In genomic region chr19:1883784-1884183, GRCh38 we compare ENCODE assay signal across 8 cellular contexts. TPM values are rescaled to one million over a fixed set of nuclear protein-coding genes. Genes with fewer than 3 reads are reported as not detected.
DNase-seq lines count a peak whose midpoint lies in the region; ATAC-seq and TF ChIP-seq lines count a peak whose summit lies in the region.

No MANE protein-coding gene starts in this region.

- H2AFZ ChIP-seq in fibroblast of lung (ENCODE audit: low read length) = no peak overlapping the region

- DNase-seq in EH (ENCODE audit: low read depth) = peak; percentile 15
- no peak for DNase-seq in T-helper 17 cell
- DNase-seq in fibroblast of lung (ENCODE audit: low read depth in 2 of 2) = no peak
- DNase-seq in retinal pigment epithelial cell (ENCODE audit: low read depth) = no peak
- no peak for DNase-seq in NCI-H446 treated with DMSO at 0.1 percent for 48 hours (lab: John Stamatoyannopoulos, UW)
- no peak for DNase-seq in OCI-M2 (lab: John Stamatoyannopoulos, UW; ENCODE audit: unreplicated experiment)
- no peak for DNase-seq in DMS79 (lab: John Stamatoyannopoulos, UW)
- no peak for DNase-seq in NCI-H69 (lab: John Stamatoyannopoulos, UW)

- peaks cover 6% of the 10 kb centered on the region for H3K36me3 Mint-ChIP-seq in T-helper 17 cell (ENCODE audit: low read depth)

- peaks cover 46% of the 10 kb centered on the region for H3K79me2 ChIP-seq in fibroblast of lung (ENCODE audit: control insufficient read depth, insufficient read depth, low read length)

- H3K27me3 ChIP-seq in fibroblast of lung (ENCODE audit: control insufficient read depth, insufficient read depth, low read length) = no peaks in the 10 kb centered on the region

- no peaks in the 10 kb centered on the region for H3K9me3 ChIP-seq in T-helper 17 cell (ENCODE audit: control insufficient read depth, low read length, poor library complexity, severe bottlenecking)
- H3K9me3 ChIP-seq in fibroblast of lung (ENCODE audit: control insufficient read depth, insufficient read depth, low read depth, low read length) = no peaks in the 10 kb centered on the region

- no peak overlapping the region for H3K9ac ChIP-seq in fibroblast of lung (ENCODE audit: insufficient read depth, low read length)

- peak overlapping the region; percentile 98 for H3K4me2 ChIP-seq in fibroblast of lung (ENCODE audit: extremely low read depth, insufficient read depth, low read length)

- peaks cover 4% of the 10 kb centered on the region for H3K36me3 ChIP-seq in fibroblast of lung (ENCODE audit: control insufficient read depth, insufficient read depth, low read length)

- no peaks in the 10 kb centered on the region for H3K27me3 Mint-ChIP-seq in T-helper 17 cell

- peaks cover 1% of the 10 kb centered on the region for H4K20me1 ChIP-seq in fibroblast of lung (ENCODE audit: control insufficient read depth, extremely low read depth, insufficient read depth, low read length)

- peak overlapping the region; percentile 98 for H3K4me3 Mint-ChIP-seq in T-helper 17 cell

- TF ChIP-seq CTCF in fibroblast of lung (conservative IDR thresholded peaks at IDR 0.05 in 1 of 2, IDR thresholded peaks at IDR 0.05 in 1 of 2; ENCODE audit: low read depth in 1 of 2, low read length in 2 of 2) (no peak), retinal pigment epithelial cell (conservative IDR thresholded peaks at IDR 0.05; ENCODE audit: low read depth, low read length) (no peak)

- peak overlapping the region; percentile 100 for H3K27ac Mint-ChIP-seq in T-helper 17 cell

- peaks cover 7% of the 10 kb centered on the region for H3K4me1 ChIP-seq in fibroblast of lung (ENCODE audit: control insufficient read depth, extremely low read depth, insufficient read depth, low read length)

- H3K4me3 ChIP-seq in fibroblast of lung (replicated peaks in 1 of 4; ENCODE audit: control extremely low read depth in 1 of 4, insufficient read depth in 1 of 4, low read depth in 3 of 4, low read length in 4 of 4) (peak overlapping the region; percentile 83 to 94 (median 85)), retinal pigment epithelial cell (ENCODE audit: low read length) (peak overlapping the region; percentile 86)

- peak overlapping the region; percentile 29 for H3K27ac ChIP-seq in fibroblast of lung (ENCODE audit: insufficient read depth, low read length)

- peaks cover 34% of the 10 kb centered on the region for H3K4me1 Mint-ChIP-seq in T-helper 17 cell

- ATAC-seq in T-helper 17 cell = no peak

RNA-seq across cellular contexts. Expression of gene ABHD17A, which starts 1.5 kb away (rescaled TPM):
- 100 to 1,000 TPM; 121 to 125 TPM for total RNA-seq in T-helper 17 cell
- total RNA-seq in fibroblast of lung = 59.1 and 74.5 TPM in 2 replicates
- 23.0 and 25.8 TPM in 2 replicates for polyA plus RNA-seq in fibroblast of lung
- polyA plus RNA-seq in fibroblast of lung (2012) = 38.3 and 53.8 TPM in 2 replicates
- 18.9 and 29.3 TPM in 2 replicates for polyA minus RNA-seq in fibroblast of lung (ENCODE audit: low replicate concordance)

RNA-seq across cellular contexts. Expression of gene KLF16, which starts 20.4 kb away (rescaled TPM):
- total RNA-seq in T-helper 17 cell (10 to 100 TPM; 37.9 to 46.5 TPM), fibroblast of lung (3.9 and 6.9 TPM in 2 replicates)
- polyA plus RNA-seq in fibroblast of lung = 4.2 and 5.0 TPM in 2 replicates
- polyA plus RNA-seq in fibroblast of lung (2012) = 12.9 and 21.2 TPM in 2 replicates
- 5.8 and 6.4 TPM in 2 replicates for polyA minus RNA-seq in fibroblast of lung (ENCODE audit: low replicate concordance)

RNA-seq across cellular contexts. Expression of gene ADAT3, which starts 21.4 kb away (rescaled TPM):
- 1 to 10 TPM; 6.4 to 8.5 TPM for total RNA-seq in T-helper 17 cell
- total RNA-seq in fibroblast of lung = 1.5 and 1.7 TPM in 2 replicates
- 0.42 and 0.61 TPM in 2 replicates for polyA plus RNA-seq in fibroblast of lung
- 1.6 and 3.8 TPM in 2 replicates for polyA plus RNA-seq in fibroblast of lung (2012)
- polyA minus RNA-seq in fibroblast of lung (ENCODE audit: low replicate concordance) = 0.33 and 1.5 TPM in 2 replicates

RNA-seq across cellular contexts. Expression of gene SCAMP4, which starts 21.4 kb away (rescaled TPM):
- total RNA-seq in T-helper 17 cell = 10 to 100 TPM; 19.2 to 20.7 TPM
- total RNA-seq in fibroblast of lung = 22.1 and 29.7 TPM in 2 replicates
- 16.9 and 21.2 TPM in 2 replicates for polyA plus RNA-seq in fibroblast of lung
- 45.1 and 47.0 TPM in 2 replicates for polyA plus RNA-seq in fibroblast of lung (2012)
- polyA minus RNA-seq in fibroblast of lung (ENCODE audit: low replicate concordance) = 50.1 and 59.3 TPM in 2 replicates

RNA-seq across cellular contexts. Expression of gene REXO1, which starts 35.5 kb away (rescaled TPM):
- 100 to 1,000 TPM in 1 of 2 donors, 10 to 100 TPM in 1; 98.7 to 107 TPM for total RNA-seq in T-helper 17 cell
- total RNA-seq in fibroblast of lung = 4.1 and 6.8 TPM in 2 replicates
- 6.1 and 12.0 TPM in 2 replicates for polyA plus RNA-seq in fibroblast of lung
- polyA plus RNA-seq in fibroblast of lung (2012) = 12.0 and 20.9 TPM in 2 replicates
- polyA minus RNA-seq in fibroblast of lung (ENCODE audit: low replicate concordance) = 39.0 and 40.1 TPM in 2 replicates
